In genomic region chr9:121371495-121371911, GRCh38 we compare ENCODE assay signal across 10 cellular contexts. TPM values are rescaled to one million over a fixed set of nuclear protein-coding genes. Genes with fewer than 3 reads are reported as not detected.
DNase-seq lines count a peak whose midpoint lies in the region; ATAC-seq, FAIRE-seq and TF ChIP-seq lines count a peak whose summit lies in the region.
"Had no signal": no experiment of that assay in that cellular context is flagged by ENCODE, and none has a peak within 500 bp of the region (broad histone marks: within the 10 kb centered on the region; RNA-seq: fewer than 3 reads in every experiment).

No MANE protein-coding gene starts in this region.

- no peaks in the 10 kb centered on the region for H3K9me3 Mint-ChIP-seq in CD4-positive, alpha-beta T cell

- POLR2A ChIA-PET in CD4-positive, alpha-beta T cell (lab: Charles Lee) = no interaction called here
- POLR2A ChIA-PET in Panc1 (lab: Charles Lee) = no interaction called here

- H3K36me3 Mint-ChIP-seq in CD4-positive, alpha-beta T cell (ENCODE audit: low read depth) = no peaks in the 10 kb centered on the region

- no peak for FAIRE-seq in keratinocyte (lab: Jason Lieb, UNC)
- FAIRE-seq: TTC549 had no signal

- H3K4me2 ChIP-seq in keratinocyte (ENCODE audit: control insufficient read depth, extremely low read depth, insufficient read depth, low read depth, low read length) = no peak overlapping the region

- no peaks in the 10 kb centered on the region for H3K36me3 ChIP-seq in Panc1 (ENCODE audit: control insufficient read depth, insufficient read depth, low read length)
- H3K36me3 ChIP-seq in keratinocyte (ENCODE audit: control insufficient read depth in 2 of 2, extremely low read depth in 1 of 2, insufficient read depth in 2 of 2, low read length in 2 of 2) = no peaks in the 10 kb centered on the region

- H3K4me1 ChIP-seq in Panc1 (ENCODE audit: control insufficient read depth, insufficient read depth, low read length) = peaks cover 31% of the 10 kb centered on the region
- peaks cover 54% of the 10 kb centered on the region for H3K4me1 ChIP-seq in keratinocyte (ENCODE audit: control insufficient read depth, extremely low read depth, insufficient read depth, low read length)

- peaks cover 30% of the 10 kb centered on the region for H3K79me2 ChIP-seq in keratinocyte (ENCODE audit: control insufficient read depth, insufficient read depth, low read length)

- H2AFZ ChIP-seq in keratinocyte (ENCODE audit: control insufficient read depth, low read length) = peak overlapping the region; percentile 12

- H3K4me3 Mint-ChIP-seq in CD4-positive, alpha-beta T cell = peak overlapping the region; percentile 89

- H4K20me1 ChIP-seq in keratinocyte (ENCODE audit: control insufficient read depth, extremely low read depth, insufficient read depth, low read length) = no peaks in the 10 kb centered on the region

- H3K9ac ChIP-seq in keratinocyte (ENCODE audit: control insufficient read depth, extremely low read depth, insufficient read depth, low read length) = no peak overlapping the region

- no peaks in the 10 kb centered on the region for H3K27me3 ChIP-seq in CD4-positive, alpha-beta T cell (ENCODE audit: control insufficient read depth, insufficient read depth, low read length)
- H3K27me3 ChIP-seq in Panc1 (ENCODE audit: control insufficient read depth, insufficient read depth, low read length) (no peaks in the 10 kb centered on the region), keratinocyte (ENCODE audit: control insufficient read depth, extremely low read depth, insufficient read depth, low read length) (no peaks in the 10 kb centered on the region)

- no TSS peak for BruUV-seq in Panc1 (replicated peaks; lab: Mats Ljungman, UMichigan)

- no peaks in the 10 kb centered on the region for H3K27me3 Mint-ChIP-seq in CD4-positive, alpha-beta T cell

- H3K9me1 ChIP-seq in keratinocyte (ENCODE audit: control insufficient read depth, extremely low read depth, insufficient read depth, low read length) = no peaks in the 10 kb centered on the region

- H3K9me3 ChIP-seq in CD4-positive, alpha-beta T cell (ENCODE audit: control insufficient read depth, low read length) = no peaks in the 10 kb centered on the region
- H3K9me3 ChIP-seq in Panc1 (ENCODE audit: control insufficient read depth, insufficient read depth, low read depth, low read length) (no peaks in the 10 kb centered on the region), keratinocyte (ENCODE audit: control insufficient read depth, low read depth, low read length) (no peaks in the 10 kb centered on the region)

- CTCF ChIA-PET in CD4-positive, alpha-beta T cell (lab: Charles Lee) = interaction anchor here (0.6 to 0.7 kb wide), 2 partner anchors 51 to 52 kb away, joined by 3 to 4 read pairs; no protein-coding TSS in a partner anchor
- CTCF ChIA-PET in Panc1 (lab: Charles Lee) = interaction anchor here (0.7 kb wide), 1 partner anchor 93 kb away, joined by 3 read pairs; no protein-coding TSS in a partner anchor

- no peak for DNase-seq in CD4-positive, alpha-beta T cell
- DNase-seq in Panc1 (ENCODE audit: low read depth, low spot score) (no peak), keratinocyte (ENCODE audit: low read depth, low spot score) (no peak), SK-N-DZ (ENCODE audit: low spot score) (no peak), NCI-H446 (lab: John Stamatoyannopoulos, UW) (no peak)
- DNase-seq: activated effector memory CD4-positive, alpha-beta T cell treated with anti-CD3 and anti-CD28 coated beads, Interleukin-2, amount 50 U/mL, for 16 hours; NCI-H1105 had no signal

- intact Hi-C loops in CD4-positive, alpha-beta T cell (cut with DNase I, micrococcal nuclease) = loop anchor here (5.0 to 10.0 kb wide), 3 partner anchors 169 to 787 kb away; partner anchors contain the start of genes CDK5RAP2 (in 1 of the 2) and RAB14 (in 1 of the 2)
- intact Hi-C loops in Panc1 (cut with micrococcal nuclease; ENCODE audit: unreplicated experiment) = no loop called here

- H3K27ac Mint-ChIP-seq in CD4-positive, alpha-beta T cell = peak overlapping the region; percentile 89

- peaks cover 57% of the 10 kb centered on the region for H3K4me1 Mint-ChIP-seq in CD4-positive, alpha-beta T cell (ENCODE audit: low read depth)

- dilution Hi-C loops in keratinocyte (cut with MboI; ENCODE audit: extremely low pct_ligation_motif_present, low sequenced_read_pairs) = no loop called here

- no peak overlapping the region for H3K27ac ChIP-seq in CD4-positive, alpha-beta T cell (ENCODE audit: low read depth, low read length)
- H3K27ac ChIP-seq in Panc1 (ENCODE audit: low read length) = peak overlapping the region; percentile 84
- H3K27ac ChIP-seq in keratinocyte (ENCODE audit: control insufficient read depth, insufficient read depth, low read length) = no peak overlapping the region
- peak overlapping the region in 18 of 21 experiments; percentile 17 to 96 (median 78) for H3K27ac ChIP-seq in skin epidermis

- in situ Hi-C loops in Panc1 (cut with HindIII; ENCODE audit: low pct_unique_long_range_greater_than_20kb, low sequenced_read_pairs) = no loop called here

- H3K4me3 ChIP-seq in Panc1 (ENCODE audit: low read depth in 2 of 2, low read length in 2 of 2) = no peak overlapping the region
- H3K4me3 ChIP-seq in keratinocyte (ENCODE audit: control insufficient read depth in 2 of 3, extremely low read depth in 1 of 3, insufficient read depth in 2 of 3, low read depth in 1 of 3, low read length in 3 of 3) = no peak overlapping the region
- H3K4me3 ChIP-seq in skin epidermis = no peak overlapping the region

- TF ChIP-seq CTCF in CD4-positive, alpha-beta T cell (IDR thresholded peaks at IDR 0.05) = no peak
- no peak for TF ChIP-seq CTCF in Panc1 (IDR thresholded peaks at IDR 0.05)
- no peak for TF ChIP-seq CTCF in keratinocyte (optimal IDR thresholded peaks at IDR 0.05 in 1 of 3, IDR thresholded peaks at IDR 0.05 in 1 of 3, conservative IDR thresholded peaks at IDR 0.05 in 1 of 3; ENCODE audit: extremely low read depth in 1 of 3, insufficient read depth in 2 of 3, low read length in 3 of 3)

- ATAC-seq in CD4-positive, alpha-beta T cell (ENCODE audit: poor library complexity) = no peak
- ATAC-seq in Panc1 (no peak), HG02798 (IDR thresholded peaks at IDR 0.05; ENCODE audit: poor library complexity, unreplicated experiment) (no peak)

RNA-seq across cellular contexts. Expression of gene STOM, which starts 1.5 kb away (rescaled TPM):
- total RNA-seq in CD4-positive, alpha-beta T cell = 10 to 100 TPM; 26.1 to 27.9 TPM
- 81.2 TPM for total RNA-seq in Panc1 (2021; ENCODE audit: unreplicated experiment)
- 61.2 TPM for polyA plus RNA-seq in Panc1 (2012; ENCODE audit: insufficient read length)
- 100.0 to 121 TPM (median 101 TPM) in 3 replicates for polyA plus RNA-seq in keratinocyte
- 20.5 TPM for polyA plus RNA-seq in keratinocyte (2011; ENCODE audit: low read depth)
- 43.3 and 64.2 TPM in 2 replicates for polyA plus RNA-seq in keratinocyte (2011; cell fraction: cytosol; rRNA removed)
- 80.3 and 89.8 TPM in 2 replicates for polyA plus RNA-seq in keratinocyte (2011; cell fraction: nucleus; rRNA removed)
- polyA plus RNA-seq in keratinocyte (2012; ENCODE audit: low replicate concordance) = 60.8 and 77.7 TPM in 2 replicates
- 31.5 to 57.7 TPM (median 44.8 TPM) in 3 replicates for polyA minus RNA-seq in keratinocyte
- 58.7 TPM for polyA minus RNA-seq in keratinocyte (2011; cell fraction: cytosol; rRNA and poly(A)+ RNA removed)
- 66.6 and 104 TPM in 2 replicates for polyA minus RNA-seq in keratinocyte (2011; cell fraction: nucleus; rRNA and poly(A)+ RNA removed)
- 0.09 TPM in 1 of 2 replicates, not detected in the other for polyA plus RNA-seq in SK-N-DZ (2014; cell fraction: cytosol; rRNA removed)
- polyA plus RNA-seq in SK-N-DZ (2014; cell fraction: nucleus; rRNA removed) = not detected in 2 replicates

Comparison
In these comparisons a context has a peak if more than half of its experiments do, and no peak if none do; other contexts are left out.
1. H3K27ac ChIP-seq: peak in Panc1 (single experiment) and skin epidermis (18 of 21); none in CD4-positive, alpha-beta T cell (single experiment) and keratinocyte (single experiment).